ENCODE assay signal across 9 cellular contexts in the genomic region with DNA sequence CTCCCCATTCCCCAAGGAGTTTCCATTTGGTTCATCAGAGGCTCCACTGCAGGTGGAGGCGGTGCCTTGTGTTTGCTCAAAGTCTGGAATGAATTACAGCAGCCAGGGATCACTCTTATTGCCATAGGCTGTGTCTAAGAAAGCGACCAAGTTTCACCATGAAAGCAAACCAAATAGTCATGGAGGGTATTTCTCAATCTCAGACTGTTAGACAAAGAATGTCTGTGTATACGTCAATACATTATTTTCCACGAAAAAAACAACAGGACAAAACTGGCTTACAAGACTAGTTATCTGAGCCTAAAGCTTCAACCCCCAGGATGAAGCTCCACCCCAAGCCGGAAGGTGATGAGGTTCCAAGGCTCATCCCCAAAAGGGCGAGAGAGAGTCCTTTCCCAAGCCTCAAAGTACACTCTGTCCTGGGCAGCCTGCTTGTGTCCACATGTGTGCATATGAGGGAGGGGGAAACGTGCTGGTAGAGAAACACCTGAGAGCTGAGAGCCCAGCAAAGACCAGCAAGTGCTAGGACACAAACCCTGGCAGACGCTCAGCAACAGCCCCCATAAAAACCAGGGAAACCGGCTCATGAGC. TPM values are rescaled to one million over a fixed set of nuclear protein-coding genes. Genes with fewer than 3 reads are reported as not detected.
A peak's percentile ranks its signal among the peaks of the same experiment; 100 is the strongest.
DNase-seq lines count a peak whose midpoint lies in the region; ATAC-seq and TF ChIP-seq lines count a peak whose summit lies in the region.
"Had no signal": no experiment of that assay in that cellular context is flagged by ENCODE, and none has a peak within 500 bp of the region (broad histone marks: within the 10 kb centered on the region; RNA-seq: fewer than 3 reads in every experiment).

No MANE protein-coding gene starts in this region.

- H3K9ac ChIP-seq in BLaER1 (peak overlapping the region; percentile 94; the same call in 1 of the 2 replicates), neuronal stem cell (ENCODE audit: low read depth, low read length, poor library complexity) (no peak overlapping the region)

- H4K91ac ChIP-seq in neuronal stem cell (ENCODE audit: low read depth, low read length, poor library complexity) = no peak overlapping the region

- no peak overlapping the region for H3K4me3 ChIP-seq in BLaER1
- no peak overlapping the region for H3K4me3 ChIP-seq in neuronal stem cell (ENCODE audit: low read length in 2 of 2)

- no peak overlapping the region for H2AFZ ChIP-seq in neuronal stem cell (ENCODE audit: low read length)

- H3K27me3 ChIP-seq in BLaER1 = no peaks in the 10 kb centered on the region
- H3K27me3 ChIP-seq in neuronal stem cell (ENCODE audit: control insufficient read depth in 3 of 3, insufficient read depth in 3 of 3, low read depth in 1 of 3, low read length in 3 of 3) = peaks cover 0 to 2% (median 2%) of the 10 kb centered on the region in 3 experiments

- no peak overlapping the region for H3K23ac ChIP-seq in neuronal stem cell (ENCODE audit: low read depth, low read length, poor library complexity)

- H3K4me1 ChIP-seq in BLaER1 (peaks cover 88% of the 10 kb centered on the region), neuronal stem cell (ENCODE audit: control insufficient read depth in 2 of 2, insufficient read depth in 1 of 2, low read depth in 1 of 2, low read length in 2 of 2) (peaks cover 31 to 50% of the 10 kb centered on the region in 2 donors)

- H2BK12ac ChIP-seq in neuronal stem cell (ENCODE audit: low read length) = no peak overlapping the region

- no peaks in the 10 kb centered on the region for H3K9me3 ChIP-seq in BLaER1
- no peaks in the 10 kb centered on the region for H3K9me3 ChIP-seq in neuronal stem cell (replicated peaks in 1 of 2; ENCODE audit: control insufficient read depth in 2 of 2, insufficient read depth in 1 of 2, low read depth in 1 of 2, low read length in 2 of 2)

- peaks cover 13% of the 10 kb centered on the region for H3K27me3 Mint-ChIP-seq in endothelial cell (ENCODE audit: unreplicated experiment)

- H2AK5ac ChIP-seq in neuronal stem cell (ENCODE audit: low read depth, low read length) = peak overlapping the region; percentile 54

- H3K4me1 Mint-ChIP-seq in endothelial cell (ENCODE audit: unreplicated experiment) = peaks cover 72% of the 10 kb centered on the region

- H3K36me3 Mint-ChIP-seq in endothelial cell (ENCODE audit: low read depth, unreplicated experiment) = peaks cover 5% of the 10 kb centered on the region

- no peak overlapping the region for H4K8ac ChIP-seq in neuronal stem cell (ENCODE audit: low read depth, low read length)

- H3K4ac ChIP-seq in neuronal stem cell (ENCODE audit: low read length) = no peak overlapping the region

- H3K4me3 Mint-ChIP-seq in endothelial cell (ENCODE audit: unreplicated experiment) = no peak overlapping the region

- ATAC-seq in GM21515 (IDR thresholded peaks at IDR 0.05; ENCODE audit: unreplicated experiment) (no peak), GM18909 (IDR thresholded peaks at IDR 0.05; ENCODE audit: poor library complexity, unreplicated experiment) (no peak)

- H3K4me2 ChIP-seq in BLaER1 (peak overlapping the region; percentile 97), neuronal stem cell (ENCODE audit: insufficient read depth, low read length, poor library complexity, severe bottlenecking) (no peak overlapping the region)

- WGBS in neuronal stem cell (ENCODE audit: extremely low coverage in 2 of 2, insufficient read length in 2 of 2, insufficient replicate concordance in 1 of 2), 2 donors = no CpG with 5 or more reads among the region's 9 CpGs

- H3K36me3 ChIP-seq in BLaER1 (no peaks in the 10 kb centered on the region), neuronal stem cell (replicated peaks in 1 of 2; ENCODE audit: control insufficient read depth in 2 of 2, insufficient read depth in 2 of 2, low read length in 2 of 2) (no peaks in the 10 kb centered on the region)

- H2BK15ac ChIP-seq in neuronal stem cell (ENCODE audit: low read length) = peak overlapping the region; percentile 35

- peak overlapping the region; percentile 92; the same call in 1 of the 2 replicates for H3K27ac ChIP-seq in BLaER1
- H3K27ac ChIP-seq in neuronal stem cell (replicated peaks; ENCODE audit: low read length) = no peak overlapping the region

- TF ChIP-seq CTCF in endothelial cell (IDR thresholded peaks at IDR 0.05; ENCODE audit: unreplicated experiment) = no peak

- no peak overlapping the region for H2BK120ac ChIP-seq in neuronal stem cell (ENCODE audit: low read depth, low read length)

- no peak overlapping the region for H3K18ac ChIP-seq in neuronal stem cell (ENCODE audit: low read length)

- no peaks in the 10 kb centered on the region for H3K79me1 ChIP-seq in neuronal stem cell (ENCODE audit: low read depth, low read length)

- no peak overlapping the region for H3K14ac ChIP-seq in neuronal stem cell (ENCODE audit: low read length)

- no peaks in the 10 kb centered on the region for H3K9me3 Mint-ChIP-seq in endothelial cell (ENCODE audit: unreplicated experiment)

- H3K27ac Mint-ChIP-seq in endothelial cell (ENCODE audit: unreplicated experiment) = peak overlapping the region; percentile 61

- DNase-seq in M059J (ENCODE audit: low read depth) (peak; percentile 66), endothelial cell (ENCODE audit: low spot score) (no peak), neuronal stem cell (ENCODE audit: low spot score) (no peak), dermis blood vessel endothelial cell (no peak), NCI-H2081 (lab: John Stamatoyannopoulos, UW) (no peak)
- DNase-seq: NCI-H345 had no signal

- H2BK5ac ChIP-seq in neuronal stem cell (ENCODE audit: low read length) = no peak overlapping the region

- H4K20me1 ChIP-seq in BLaER1 = peaks cover 63% of the 10 kb centered on the region

RNA-seq across cellular contexts. Expression of a gene that starts 4.3 kb away (rescaled TPM):
- total RNA-seq in M059J (2014; rRNA removed; shearing (Covaris generic)) = 35.6 and 69.6 TPM in 2 replicates
- total RNA-seq in endothelial cell (ENCODE audit: unreplicated experiment) (86.7 TPM), dermis blood vessel endothelial cell (14.1 and 35.7 TPM in 2 replicates)
- polyA plus RNA-seq in neuronal stem cell (2013, experiment 1 of 2) = 13.2 TPM
- 13.0 TPM for polyA plus RNA-seq in neuronal stem cell (2013, experiment 2 of 2)
